ENCODE assay signal across 28 cellular contexts in the genomic region with DNA sequence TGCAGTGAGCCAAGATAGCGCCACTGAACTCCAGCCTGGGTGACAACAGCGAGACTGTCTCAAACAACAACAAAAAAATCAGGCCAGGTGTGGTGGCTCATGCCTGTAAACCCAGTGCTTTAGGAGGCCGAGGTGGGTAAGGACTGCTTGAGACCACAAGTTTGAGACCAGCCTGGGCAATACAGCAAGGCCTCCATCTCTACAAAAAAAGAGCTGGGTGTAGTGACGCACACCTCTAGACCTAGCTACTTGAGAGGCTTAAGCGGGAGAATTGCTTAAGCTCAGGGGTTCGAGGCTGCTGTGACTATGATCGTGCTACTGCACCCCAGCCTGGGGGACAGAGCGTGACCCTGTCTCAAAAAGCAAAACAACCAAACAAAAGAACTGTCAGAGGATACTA.
"Had no signal": no experiment of that assay in that cellular context is flagged by ENCODE, and none has a peak within 500 bp of the region (broad histone marks: within the 10 kb centered on the region; RNA-seq: fewer than 3 reads in every experiment).

No MANE protein-coding gene starts in this region.

- H3K4me3 Mint-ChIP-seq: endodermal cell; mesothelial cell of epicardium; natural killer cell treated with Interleukin-12 subunit alpha and Interleukin-12 subunit beta and Interleukin-15 and Interleukin-18, amount 100 ng/mL, for 72 hours; neural progenitor cell had no signal

- DNase-seq: effector CD8-positive, alpha-beta T cell; endodermal cell; foreskin keratinocyte; heart left ventricle; kidney; mesenchymal stem cell; mucosa of descending colon; naive B cell; stimulated activated CD4-positive, alpha-beta T cell treated with anti-CD3 and anti-CD28 coated beads, Interleukin-12 subunit alpha, Interleukin-12 subunit beta, amount 100 ng/mL, for 4 hours; stimulated activated CD4-positive, alpha-beta T cell treated with anti-CD3 and anti-CD28 coated beads, Interleukin-1b, Interleukin-23, amount 100 ng/mL, for 48 hours; stimulated activated CD4-positive, alpha-beta T cell treated with anti-CD3 and anti-CD28 coated beads, Interleukin-4, amount 100 ng/mL, for 1 hour; stimulated activated CD8-positive, alpha-beta memory T cell treated with anti-CD3 and anti-CD28 coated beads, Interleukin-4, amount 100 ng/mL, for 48 hours; stimulated activated naive CD4-positive, alpha-beta T cell treated with Interleukin-2 at 50 U/mL for 16 hours; stomach; thyroid gland; trophoblast cell had no signal

- H3K9me3 Mint-ChIP-seq: natural killer cell treated with Interleukin-12 subunit alpha and Interleukin-12 subunit beta and Interleukin-15 and Interleukin-18, amount 100 ng/mL, for 72 hours had no signal

- H3K9me3 ChIP-seq: esophagus muscularis mucosa, gastroesophageal sphincter, heart left ventricle, mucosa of descending colon, stomach, thyroid gland had no signal

- H3K4me1 Mint-ChIP-seq: endodermal cell, mesothelial cell of epicardium, naive B cell, neural progenitor cell had no signal

- ATAC-seq: foreskin keratinocyte; gastroesophageal sphincter; left lobe of liver; mucosa of descending colon; natural killer cell treated with Interleukin-12 subunit alpha and Interleukin-12 subunit beta and Interleukin-15 and Interleukin-18, amount 100 ng/mL, for 72 hours; sciatic nerve had no signal

- H3K27me3 Mint-ChIP-seq: naive B cell; natural killer cell treated with Interleukin-12 subunit alpha and Interleukin-12 subunit beta and Interleukin-15 and Interleukin-18, amount 100 ng/mL, for 72 hours; progenitor cell of endocrine pancreas had no signal

- H3K27ac Mint-ChIP-seq: endodermal cell; mesothelial cell of epicardium; natural killer cell treated with Interleukin-12 subunit alpha and Interleukin-12 subunit beta and Interleukin-15 and Interleukin-18, amount 100 ng/mL, for 72 hours; neural progenitor cell had no signal

- H3K36me3 ChIP-seq: thyroid gland had no signal

- H3K27me3 ChIP-seq: esophagus muscularis mucosa, foreskin keratinocyte, gastroesophageal sphincter, heart left ventricle, hepatocyte, neural progenitor cell, stomach, thyroid gland had no signal

- H3K4me3 ChIP-seq: esophagus muscularis mucosa, gastroesophageal sphincter, heart left ventricle, hepatocyte, mucosa of descending colon, neural progenitor cell, smooth muscle cell, stomach, thyroid gland had no signal

- H3K27ac ChIP-seq: epithelial cell of prostate, esophagus muscularis mucosa, foreskin keratinocyte, gastroesophageal sphincter, heart left ventricle, hepatocyte, neural progenitor cell, parathyroid adenoma, stomach, thyroid gland had no signal

- H3K4me1 ChIP-seq: esophagus muscularis mucosa, foreskin keratinocyte, gastroesophageal sphincter, neural progenitor cell, parathyroid adenoma, stomach, thyroid gland had no signal
